ENCODE assay signal across 16 cellular contexts in genomic region chr5:82537646-82538306, GRCh38.
"Had no signal": no experiment of that assay in that cellular context is flagged by ENCODE, and none has a peak within 500 bp of the region (broad histone marks: within the 10 kb centered on the region; RNA-seq: fewer than 3 reads in every experiment).

No MANE protein-coding gene starts in this region.

- H3K36me3 Mint-ChIP-seq: activated CD8-positive, alpha-beta memory T cell treated with anti-CD3 and anti-CD28 coated beads, Interleukin-2, amount 10 ng/mL, durations not matched to agents 7 days and 5 days had no signal

- H3K4me1 Mint-ChIP-seq: activated CD8-positive, alpha-beta memory T cell treated with anti-CD3 and anti-CD28 coated beads, Interleukin-2, amount 10 ng/mL, durations not matched to agents 7 days and 5 days had no signal

- H3K36me3 ChIP-seq: colonic mucosa, heart left ventricle, ovary, transverse colon, WERI-Rb-1 had no signal

- H3K9me3 ChIP-seq: colonic mucosa, ovary, transverse colon had no signal

- H3K4me3 Mint-ChIP-seq: activated CD8-positive, alpha-beta memory T cell treated with anti-CD3 and anti-CD28 coated beads, Interleukin-2, amount 10 ng/mL, durations not matched to agents 7 days and 5 days; activated T-cell treated with anti-CD3 and anti-CD28 coated beads, Interleukin-2, amount 50 U/mL, for 24 hours had no signal

- H3K4me1 ChIP-seq: colonic mucosa, transverse colon had no signal

- H3K27ac Mint-ChIP-seq: activated CD8-positive, alpha-beta memory T cell treated with anti-CD3 and anti-CD28 coated beads, Interleukin-2, amount 10 ng/mL, durations not matched to agents 7 days and 5 days; activated T-cell treated with anti-CD3 and anti-CD28 coated beads, Interleukin-2, amount 50 U/mL, for 24 hours had no signal

- H3K27ac ChIP-seq: colonic mucosa, ovary, transverse colon, WERI-Rb-1 had no signal

- DNase-seq: activated CD4-positive, alpha-beta T cell treated with anti-CD3 and anti-CD28 coated beads, Interleukin-2, amount 50 U/mL, for 48 hours; activated CD8-positive, alpha-beta memory T cell treated with anti-CD3 and anti-CD28 coated beads, Interleukin-2, amount 10 ng/mL, durations not matched to agents 7 days and 5 days; activated effector memory CD4-positive, alpha-beta T cell treated with Interleukin-2 at 50 U/mL for 16 hours; activated naive CD4-positive, alpha-beta T cell treated with anti-CD3 and anti-CD28 coated beads, Interleukin-2, amount 50 U/mL, for 16 hours; activated T-cell treated with anti-CD3 and anti-CD28 coated beads, Interleukin-2, amount 50 U/mL, for 24 hours; caudate nucleus; colonic mucosa; effector CD4-positive, alpha-beta T cell; left colon; ovary; stimulated activated CD4-positive, alpha-beta T cell treated with anti-CD3 and anti-CD28 coated beads, Interleukin-4, amount 100 ng/mL, for 24 hours; stimulated activated naive CD4-positive, alpha-beta T cell; transverse colon; WERI-Rb-1 had no signal

- H3K27me3 ChIP-seq: colonic mucosa, heart left ventricle, ovary, transverse colon had no signal

- H3K9me3 Mint-ChIP-seq: activated T-cell treated with anti-CD3 and anti-CD28 coated beads, Interleukin-2, amount 50 U/mL, for 24 hours had no signal

- ATAC-seq: activated CD8-positive, alpha-beta memory T cell treated with anti-CD3 and anti-CD28 coated beads, Interleukin-2, amount 10 ng/mL, durations not matched to agents 7 days and 5 days; left colon had no signal

- H3K27me3 Mint-ChIP-seq: activated CD8-positive, alpha-beta memory T cell treated with anti-CD3 and anti-CD28 coated beads, Interleukin-2, amount 10 ng/mL, durations not matched to agents 7 days and 5 days; activated T-cell treated with anti-CD3 and anti-CD28 coated beads, Interleukin-2, amount 50 U/mL, for 24 hours had no signal

- FAIRE-seq: frontal cortex had no signal

- H3K4me3 ChIP-seq: colonic mucosa, heart left ventricle, ovary, transverse colon had no signal
